14 cellular contexts compared by ENCODE assay signal in genomic region chr1:119298687-119299086, GRCh38.
DNase-seq lines count a peak whose midpoint lies in the region; ATAC-seq and TF ChIP-seq lines count a peak whose summit lies in the region.
"Had no signal": no experiment of that assay in that cellular context is flagged by ENCODE, and none has a peak within 500 bp of the region (broad histone marks: within the 10 kb centered on the region; RNA-seq: fewer than 3 reads in every experiment).

No MANE protein-coding gene starts in this region.

- no peaks in the 10 kb centered on the region for H3K27me3 ChIP-seq in naive thymus-derived CD4-positive, alpha-beta T cell (ENCODE audit: control insufficient read depth in 2 of 2, insufficient read depth in 2 of 2, low read length in 2 of 2)
- H3K27me3 ChIP-seq in esophagus muscularis mucosa: no peaks in the 10 kb centered on the region
- H3K27me3 ChIP-seq: uterus had no signal

- no peak overlapping the region for H3K27ac Mint-ChIP-seq in naive thymus-derived CD4-positive, alpha-beta T cell
- H3K27ac Mint-ChIP-seq: T-helper 1 cell treated with Interleukin-12 subunit alpha and Interleukin-12 subunit beta and Interleukin-4 antibody, amounts not matched to agents 30 μg/mL and 1 μg/mL, for 36 hours had no signal

- no peaks in the 10 kb centered on the region for H3K36me3 Mint-ChIP-seq in naive thymus-derived CD4-positive, alpha-beta T cell

- intact Hi-C loops in naive thymus-derived CD4-positive, alpha-beta T cell (cut with micrococcal nuclease): no loop called here
- intact Hi-C loops in esophagus muscularis mucosa (cut with DNase I): no loop called here

- no peaks in the 10 kb centered on the region for H3K36me3 ChIP-seq in naive thymus-derived CD4-positive, alpha-beta T cell (ENCODE audit: control insufficient read depth in 2 of 3, insufficient read depth in 3 of 3, low read length in 3 of 3)
- no peaks in the 10 kb centered on the region for H3K36me3 ChIP-seq in esophagus muscularis mucosa
- H3K36me3 ChIP-seq: uterus had no signal

- H3K4me1 Mint-ChIP-seq in naive thymus-derived CD4-positive, alpha-beta T cell: peaks cover 5 to 39% (median 24%) of the 10 kb centered on the region in 7 donors

- TF ChIP-seq CTCF in astrocyte of the cerebellum (IDR thresholded peaks at IDR 0.05; ENCODE audit: low read depth, low read length, missing control alignments): no peak
- TF ChIP-seq CTCF in esophagus muscularis mucosa (IDR thresholded peaks at IDR 0.05): no peak

- DNase-seq in NCI-H2107 treated with DMSO at 0.1 percent for 48 hours (lab: John Stamatoyannopoulos, UW; ENCODE audit: unreplicated experiment) (peak; percentile 1), NCI-H2107 (lab: John Stamatoyannopoulos, UW) (no peak), NAMALWA (ENCODE audit: low spot score) (peak; percentile 15), astrocyte of the cerebellum (ENCODE audit: low read depth) (peak; percentile 89), esophagus muscularis mucosa (ENCODE audit: extremely low spot score) (no peak), GM03348 (ENCODE audit: low spot score) (no peak), HEK293T (ENCODE audit: extremely low spot score) (no peak)
- peak in 5 of 9 donors; percentile 16 to 31 (median 23) for DNase-seq in naive thymus-derived CD4-positive, alpha-beta T cell
- DNase-seq: activated CD4-positive, alpha-beta T cell treated with anti-CD3 and anti-CD28 coated beads, Interleukin-2, amount 50 U/mL, for 4 hours; stimulated activated CD4-positive, alpha-beta T cell treated with anti-CD3 and anti-CD28 coated beads, Interleukin-15, amount 100 ng/mL, for 24 hours; uterus had no signal

- TF ChIP-seq EP300 in esophagus muscularis mucosa (IDR thresholded peaks at IDR 0.05): no peak

- POLR2A ChIA-PET in naive thymus-derived CD4-positive, alpha-beta T cell (lab: Charles Lee): no interaction called here
- POLR2A ChIA-PET in HEK293T (lab: Yijun Ruan, JAX): no interaction called here

- H3K9me3 Mint-ChIP-seq in naive thymus-derived CD4-positive, alpha-beta T cell: peaks cover 0 to 7% (median 0%) of the 10 kb centered on the region in 11 donors
- H3K9me3 Mint-ChIP-seq: T-helper 1 cell treated with Interleukin-12 subunit alpha and Interleukin-12 subunit beta and Interleukin-4 antibody, amounts not matched to agents 30 μg/mL and 1 μg/mL, for 36 hours had no signal

- CTCF ChIA-PET in naive thymus-derived CD4-positive, alpha-beta T cell (lab: Charles Lee): no interaction called here
- CTCF ChIA-PET in HEK293T (lab: Yijun Ruan, JAX): no interaction called here

- peaks cover 12 to 61% (median 40%) of the 10 kb centered on the region in 5 donors for H3K27me3 Mint-ChIP-seq in naive thymus-derived CD4-positive, alpha-beta T cell

- no peak overlapping the region for H3K27ac ChIP-seq in naive thymus-derived CD4-positive, alpha-beta T cell (ENCODE audit: low read depth, low read length)
- no peak overlapping the region for H3K27ac ChIP-seq in esophagus muscularis mucosa (replicated peaks in 1 of 4)
- H3K27ac ChIP-seq: coronary artery, uterus had no signal

- TF ChIP-seq POLR2A in esophagus muscularis mucosa (IDR thresholded peaks at IDR 0.05; ENCODE audit: low read depth): no peak

- in situ Hi-C loops in astrocyte of the cerebellum (cut with HindIII; ENCODE audit: low sequenced_read_pairs): no loop called here

- H3K9me3 ChIP-seq in naive thymus-derived CD4-positive, alpha-beta T cell (ENCODE audit: control insufficient read depth in 2 of 3, low read length in 3 of 3): no peaks in the 10 kb centered on the region
- no peaks in the 10 kb centered on the region for H3K9me3 ChIP-seq in esophagus muscularis mucosa
- H3K9me3 ChIP-seq: uterus had no signal

- H3K4me3 ChIP-seq in astrocyte of the cerebellum (ENCODE audit: low read depth, low read length): no peak overlapping the region
- H3K4me3 ChIP-seq in naive thymus-derived CD4-positive, alpha-beta T cell (ENCODE audit: low read length): no peak overlapping the region
- H3K4me3 ChIP-seq in esophagus muscularis mucosa: no peak overlapping the region
- H3K4me3 ChIP-seq: coronary artery, uterus had no signal

- ATAC-seq in naive thymus-derived CD4-positive, alpha-beta T cell: no peak
- ATAC-seq: left lobe of liver had no signal

- H3K4me3 Mint-ChIP-seq in naive thymus-derived CD4-positive, alpha-beta T cell: no peak overlapping the region
- H3K4me3 Mint-ChIP-seq: T-helper 1 cell treated with Interleukin-12 subunit alpha and Interleukin-12 subunit beta and Interleukin-4 antibody, amounts not matched to agents 30 μg/mL and 1 μg/mL, for 36 hours had no signal

- peaks cover 0 to 14% of the 10 kb centered on the region in 2 donors for H3K4me1 ChIP-seq in naive thymus-derived CD4-positive, alpha-beta T cell (ENCODE audit: control insufficient read depth in 2 of 2, insufficient read depth in 2 of 2, low read length in 2 of 2)
- no peaks in the 10 kb centered on the region for H3K4me1 ChIP-seq in esophagus muscularis mucosa
- H3K4me1 ChIP-seq: uterus had no signal

TF ChIP-seq in HEK293T, 16 proteins besides CTCF, POLR2A, EP300 and RAD21:
- TF ChIP-seq PKNOX1 (IDR thresholded peaks at IDR 0.05): no peak
- no peak for TF ChIP-seq FOXK2 (IDR thresholded peaks at IDR 0.05)
- no peak for TF ChIP-seq SUZ12 (IDR thresholded peaks at IDR 0.05)
- no peak for TF ChIP-seq ELF4 (IDR thresholded peaks at IDR 0.05)
- no peak for TF ChIP-seq L3MBTL2 (conservative IDR thresholded peaks at IDR 0.05)
- no peak for TF ChIP-seq ARNT (IDR thresholded peaks at IDR 0.05)
- no peak for TF ChIP-seq ZNF384 (IDR thresholded peaks at IDR 0.05)
- TF ChIP-seq FOXM1 (IDR thresholded peaks at IDR 0.05; ENCODE audit: borderline replicate concordance): no peak
- TF ChIP-seq TARDBP (IDR thresholded peaks at IDR 0.05): no peak
- TF ChIP-seq NFRKB (IDR thresholded peaks at IDR 0.05): no peak
- TF ChIP-seq CTBP1 (IDR thresholded peaks at IDR 0.05; ENCODE audit: borderline replicate concordance): no peak
- TF ChIP-seq BHLHE40 (IDR thresholded peaks at IDR 0.05; ENCODE audit: borderline replicate concordance): no peak
- TF ChIP-seq LEF1 (IDR thresholded peaks at IDR 0.05; ENCODE audit: borderline replicate concordance): no peak
- TF ChIP-seq HDGF (IDR thresholded peaks at IDR 0.05; ENCODE audit: borderline replicate concordance): no peak

Comparison
In these comparisons a context has a peak if more than half of its experiments do, and no peak if none do; other contexts are left out.
1. DNase-seq: peak in NCI-H2107 treated with DMSO at 0.1 percent for 48 hours (single experiment), NAMALWA (single experiment), astrocyte of the cerebellum (single experiment) and naive thymus-derived CD4-positive, alpha-beta T cell (5 of 9); none in NCI-H2107 (single experiment), esophagus muscularis mucosa (single experiment), GM03348 (single experiment) and HEK293T (single experiment).